Comparison of ENCODE assay signal across 1 cellular context in the genomic region with DNA sequence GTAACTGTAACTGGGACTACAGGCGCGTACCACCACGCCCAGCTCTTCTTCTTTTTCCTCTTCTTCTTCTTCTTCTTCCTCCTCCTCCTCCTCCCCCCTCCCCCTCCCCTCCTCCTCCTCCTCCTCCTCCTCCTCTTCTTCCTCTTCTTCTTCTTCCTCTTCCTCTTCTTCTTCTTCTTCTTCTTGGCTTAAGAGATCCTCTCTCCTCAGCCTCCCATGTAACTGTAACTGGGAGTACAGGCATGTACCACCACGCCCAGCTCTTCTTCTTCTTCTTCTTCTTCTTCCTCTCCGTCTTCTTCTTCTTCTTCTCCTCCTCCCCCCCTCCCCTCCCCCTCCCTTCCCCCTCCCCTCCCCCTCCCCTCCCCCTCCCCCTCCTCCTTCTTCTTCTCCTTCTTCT.
TF ChIP-seq lines count a peak whose summit lies in the region.

No MANE protein-coding gene starts in this region.

TF ChIP-seq in HEK293, 187 proteins besides CTCF, POLR2A, EP300 and RAD21 (continued from another document):
- TF ChIP-seq ZNF513 (tag by site-specific recombination; IDR thresholded peaks at IDR 0.05) (peak; percentile 68), ZNF629 (tag by site-specific recombination; IDR thresholded peaks at IDR 0.05) (no peak), ZNF174 (tag by site-specific recombination; IDR thresholded peaks at IDR 0.05) (no peak)
TF ChIP-seq in HEK293: peak in this region for 1.
